In genomic region chrY:13479031-13479705, GRCh38 we compare ENCODE assay signal across 8 cellular contexts. TPM values are rescaled to one million over a fixed set of nuclear protein-coding genes. Genes with fewer than 3 reads are reported as not detected.
DNase-seq lines count a peak whose midpoint lies in the region; ATAC-seq and TF ChIP-seq lines count a peak whose summit lies in the region.

No MANE protein-coding gene starts in this region.

- peaks cover 32% of the 10 kb centered on the region for H3K36me3 Mint-ChIP-seq in activated B cell treated with CpG ODN at 0.5 μM for 24 hours (ENCODE audit: low read depth)

- H3K4me3 Mint-ChIP-seq in activated B cell treated with CpG ODN at 0.5 μM for 24 hours: peak overlapping the region; percentile 93

- POLR2A ChIA-PET in activated B cell treated with CpG ODN at 0.5 μM for 24 hours (lab: Charles Lee): interaction anchor here (0.6 to 3.0 kb wide), 4 partner anchors 10 to 575 kb away, joined by 4 to 20 read pairs (median 4); partner anchors contain the start of genes DDX3Y and TMSB4Y

- intact Hi-C loops in activated B cell treated with CpG ODN at 0.5 μM for 24 hours (cut with micrococcal nuclease): loop anchor here (2.0 to 5.0 kb wide), 4 partner anchors 42 to 817 kb away; no protein-coding TSS in a partner anchor
- intact Hi-C loops in posterior vena cava (cut with DNase I): no loop called here

- DNase-seq in activated B cell treated with CpG ODN at 0.5 μM for 24 hours (peak; percentile 27), fibroblast of pulmonary artery (ENCODE audit: low read depth) (peak; percentile 41), NCI-H2029 treated with DMSO at 0.1 percent for 48 hours (lab: John Stamatoyannopoulos, UW) (no peak), NCI-H2029 (lab: John Stamatoyannopoulos, UW) (no peak), posterior vena cava (ENCODE audit: low spot score) (no peak)
- peak in 3 of 4 experiments; percentile 16 to 35 (median 20) for DNase-seq in stimulated activated CD4-positive, alpha-beta T cell treated with anti-CD3 and anti-CD28 coated beads, Interleukin-1b, Interleukin-23, amount 100 ng/mL, for 24 hours (ENCODE audit: low read depth in 4 of 4, low spot score in 1 of 4)

- peak overlapping the region; percentile 85 for H3K27ac ChIP-seq in 22Rv1

- CTCF ChIA-PET in activated B cell treated with CpG ODN at 0.5 μM for 24 hours (lab: Charles Lee): interaction anchor here (1.6 kb wide), 1 partner anchor 15 kb away, joined by 3 read pairs; no protein-coding TSS in a partner anchor

- H3K27ac Mint-ChIP-seq in activated B cell treated with CpG ODN at 0.5 μM for 24 hours: peak overlapping the region; percentile 98

- peak; percentile 33 for ATAC-seq in HG02610 (IDR thresholded peaks at IDR 0.05; ENCODE audit: unreplicated experiment)
- peak; percentile 58 for ATAC-seq in activated B cell treated with CpG ODN at 0.5 μM for 24 hours (ENCODE audit: low read depth)

- H3K4me3 ChIP-seq in fibroblast of pulmonary artery (replicated peaks; ENCODE audit: low read depth, low read length): peak overlapping the region; percentile 87

- peaks cover 28% of the 10 kb centered on the region for H3K4me1 Mint-ChIP-seq in activated B cell treated with CpG ODN at 0.5 μM for 24 hours

- H3K9me3 Mint-ChIP-seq in activated B cell treated with CpG ODN at 0.5 μM for 24 hours: no peaks in the 10 kb centered on the region

- TF ChIP-seq CTCF in 22Rv1 (IDR thresholded peaks at IDR 0.05) (no peak), activated B cell treated with CpG ODN at 0.5 μM for 24 hours (IDR thresholded peaks at IDR 0.05) (no peak), fibroblast of pulmonary artery (IDR thresholded peaks at IDR 0.05; ENCODE audit: low read length, missing control alignments) (no peak)

- no peaks in the 10 kb centered on the region for H3K27me3 Mint-ChIP-seq in activated B cell treated with CpG ODN at 0.5 μM for 24 hours

RNA-seq across cellular contexts. Expression of gene UTY, which starts 0.7 kb away (rescaled TPM):
- total RNA-seq in activated B cell treated with CpG ODN at 0.5 μM for 24 hours: 42.4 and 65.0 TPM in 2 replicates
- not detected for total RNA-seq in posterior vena cava

Comparison
In these comparisons a context has a peak if more than half of its experiments do, and no peak if none do; other contexts are left out.
1. DNase-seq: peak in activated B cell treated with CpG ODN at 0.5 μM for 24 hours (single experiment), fibroblast of pulmonary artery (single experiment) and stimulated activated CD4-positive, alpha-beta T cell treated with anti-CD3 and anti-CD28 coated beads, Interleukin-1b, Interleukin-23, amount 100 ng/mL, for 24 hours (3 of 4); none in NCI-H2029 treated with DMSO at 0.1 percent for 48 hours (single experiment), NCI-H2029 (single experiment) and posterior vena cava (single experiment).